Comparison of ENCODE assay signal across 8 cellular contexts in the genomic region with DNA sequence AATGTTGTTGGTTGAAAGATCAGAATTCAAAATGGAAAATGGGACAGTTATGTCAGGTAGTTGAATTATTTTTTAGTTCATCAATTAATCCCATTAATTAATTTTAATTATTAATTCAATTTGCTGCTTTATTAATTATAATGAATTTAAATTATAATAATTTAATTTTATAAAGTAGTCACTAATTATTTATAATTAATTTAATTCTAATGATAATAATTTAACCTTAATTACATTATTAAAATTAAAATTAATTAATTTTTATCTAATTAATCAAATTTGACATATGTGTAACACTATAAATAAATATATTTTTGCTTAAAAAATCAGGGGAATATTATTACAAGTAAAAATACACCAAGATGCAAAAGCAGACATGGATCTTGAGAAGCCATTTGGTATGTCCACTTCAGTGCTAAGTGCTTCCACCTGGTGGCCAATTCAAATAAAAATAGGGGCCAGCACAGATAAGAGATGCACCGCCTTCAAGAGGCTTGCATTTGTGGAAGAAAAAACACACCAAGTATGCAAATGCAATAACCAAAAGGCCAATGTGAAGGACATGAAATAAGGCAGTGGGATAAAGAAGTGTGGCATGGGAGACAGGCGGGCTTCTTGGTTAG.
A peak's percentile ranks its signal among the peaks of the same experiment; 100 is the strongest.
DNase-seq lines count a peak whose midpoint lies in the region; ATAC-seq, FAIRE-seq and TF ChIP-seq lines count a peak whose summit lies in the region.

No MANE protein-coding gene starts in this region.

- ATAC-seq in activated naive CD8-positive, alpha-beta T cell treated with anti-CD3 and anti-CD28 coated beads, Interleukin-2, amount 10 ng/mL, durations not matched to agents 7 days and 5 days (ENCODE audit: low read depth): no peak
- ATAC-seq in GM21786 (IDR thresholded peaks at IDR 0.05; ENCODE audit: unreplicated experiment): no peak

- peaks cover 80 to 95% (median 91%) of the 10 kb centered on the region in 10 experiments for H3K4me1 ChIP-seq in BLaER1 treated with 17β-estradiol and CSF1 and Interleukin-3, amounts not matched to agents 10 nM and 100 nM
- peaks cover 35% of the 10 kb centered on the region for H3K4me1 ChIP-seq in keratinocyte (ENCODE audit: control insufficient read depth, extremely low read depth, insufficient read depth, low read length)

- H3K36me3 Mint-ChIP-seq in activated naive CD8-positive, alpha-beta T cell treated with anti-CD3 and anti-CD28 coated beads, Interleukin-2, amount 10 ng/mL, durations not matched to agents 7 days and 5 days: peaks cover 29% of the 10 kb centered on the region

- no peaks in the 10 kb centered on the region for H3K27me3 Mint-ChIP-seq in activated naive CD8-positive, alpha-beta T cell treated with anti-CD3 and anti-CD28 coated beads, Interleukin-2, amount 10 ng/mL, durations not matched to agents 7 days and 5 days

- peaks cover 38 to 61% (median 58%) of the 10 kb centered on the region in 11 experiments for H3K36me3 ChIP-seq in BLaER1 treated with 17β-estradiol and CSF1 and Interleukin-3, amounts not matched to agents 10 nM and 100 nM
- H3K36me3 ChIP-seq in keratinocyte (ENCODE audit: control insufficient read depth in 2 of 2, extremely low read depth in 1 of 2, insufficient read depth in 2 of 2, low read length in 2 of 2): peaks cover 20 to 25% of the 10 kb centered on the region in 2 experiments

- no peak overlapping the region for H2AFZ ChIP-seq in keratinocyte (ENCODE audit: control insufficient read depth, low read length)

- no peaks in the 10 kb centered on the region for H3K27me3 ChIP-seq in BLaER1 treated with 17β-estradiol and CSF1 and Interleukin-3, amounts not matched to agents 10 nM and 100 nM
- no peaks in the 10 kb centered on the region for H3K27me3 ChIP-seq in keratinocyte (ENCODE audit: control insufficient read depth, extremely low read depth, insufficient read depth, low read length)

- peaks cover 46% of the 10 kb centered on the region for H3K79me2 ChIP-seq in keratinocyte (ENCODE audit: control insufficient read depth, insufficient read depth, low read length)

- TF ChIP-seq CTCF in GM12872 (IDR thresholded peaks at IDR 0.05; ENCODE audit: insufficient read depth, low read depth, low read length) (peak; percentile 49; the same call in 2 of the 3 replicates), keratinocyte (optimal IDR thresholded peaks at IDR 0.05 in 1 of 3, IDR thresholded peaks at IDR 0.05 in 1 of 3, conservative IDR thresholded peaks at IDR 0.05 in 1 of 3; ENCODE audit: extremely low read depth in 1 of 3, insufficient read depth in 2 of 3, low read length in 3 of 3) (peak; percentile 47 to 51 (median 48))

- no peaks in the 10 kb centered on the region for H3K9me3 Mint-ChIP-seq in activated naive CD8-positive, alpha-beta T cell treated with anti-CD3 and anti-CD28 coated beads, Interleukin-2, amount 10 ng/mL, durations not matched to agents 7 days and 5 days

- no peaks in the 10 kb centered on the region for H4K20me1 ChIP-seq in BLaER1 treated with 17β-estradiol and CSF1 and Interleukin-3, amounts not matched to agents 10 nM and 100 nM
- peaks cover under 1% of the 10 kb centered on the region for H4K20me1 ChIP-seq in keratinocyte (ENCODE audit: control insufficient read depth, extremely low read depth, insufficient read depth, low read length)

- peaks cover 76% of the 10 kb centered on the region for H3K4me1 Mint-ChIP-seq in activated naive CD8-positive, alpha-beta T cell treated with anti-CD3 and anti-CD28 coated beads, Interleukin-2, amount 10 ng/mL, durations not matched to agents 7 days and 5 days

- H3K4me3 Mint-ChIP-seq in activated naive CD8-positive, alpha-beta T cell treated with anti-CD3 and anti-CD28 coated beads, Interleukin-2, amount 10 ng/mL, durations not matched to agents 7 days and 5 days: peak overlapping the region; percentile 2

- H3K27ac Mint-ChIP-seq in activated naive CD8-positive, alpha-beta T cell treated with anti-CD3 and anti-CD28 coated beads, Interleukin-2, amount 10 ng/mL, durations not matched to agents 7 days and 5 days: peak overlapping the region; percentile 73

- H3K9ac ChIP-seq in BLaER1 treated with 17β-estradiol and CSF1 and Interleukin-3, amounts not matched to agents 10 nM and 100 nM: no peak overlapping the region; a peak in 1 of 22 replicates
- no peak overlapping the region for H3K9ac ChIP-seq in keratinocyte (ENCODE audit: control insufficient read depth, extremely low read depth, insufficient read depth, low read length)

- H3K9me1 ChIP-seq in keratinocyte (ENCODE audit: control insufficient read depth, extremely low read depth, insufficient read depth, low read length): no peaks in the 10 kb centered on the region

- dilution Hi-C loops in keratinocyte (cut with MboI; ENCODE audit: extremely low pct_ligation_motif_present, low sequenced_read_pairs): no loop called here

- H3K4me2 ChIP-seq in BLaER1 treated with 17β-estradiol and CSF1 and Interleukin-3, amounts not matched to agents 10 nM and 100 nM: peak overlapping the region in 6 of 11 experiments; percentile 27 to 85 (median 68); a peak in 10 of 22 replicates
- no peak overlapping the region for H3K4me2 ChIP-seq in keratinocyte (ENCODE audit: control insufficient read depth, extremely low read depth, insufficient read depth, low read depth, low read length)

- DNase-seq in NCI-H510A (lab: John Stamatoyannopoulos, UW) (peak; percentile 38), keratinocyte (ENCODE audit: low read depth, low spot score) (no peak), ureter (ENCODE audit: low spot score) (peak; percentile 41), HPDE6-E6E7 (ENCODE audit: extremely low spot score) (no peak)
- DNase-seq in activated naive CD8-positive, alpha-beta T cell treated with anti-CD3 and anti-CD28 coated beads, Interleukin-2, amount 10 ng/mL, durations not matched to agents 7 days and 5 days: no peak

- FAIRE-seq in keratinocyte (lab: Jason Lieb, UNC): peak; percentile 66

- no peak overlapping the region for H3K4me3 ChIP-seq in BLaER1 treated with 17β-estradiol and CSF1 and Interleukin-3, amounts not matched to agents 10 nM and 100 nM
- H3K4me3 ChIP-seq in keratinocyte (ENCODE audit: control insufficient read depth in 2 of 3, extremely low read depth in 1 of 3, insufficient read depth in 2 of 3, low read depth in 1 of 3, low read length in 3 of 3): no peak overlapping the region

- POLR2A ChIA-PET in activated naive CD8-positive, alpha-beta T cell treated with anti-CD3 and anti-CD28 coated beads, Interleukin-2, amount 10 ng/mL, durations not matched to agents 7 days and 5 days (lab: Charles Lee): no interaction called here

- H3K9me3 ChIP-seq in BLaER1 treated with 17β-estradiol and CSF1 and Interleukin-3, amounts not matched to agents 10 nM and 100 nM (replicated peaks in 1 of 11): peaks cover 0 to 31% (median 5%) of the 10 kb centered on the region in 11 experiments; a peak in 11 of 22 replicates
- peaks cover 3% of the 10 kb centered on the region for H3K9me3 ChIP-seq in keratinocyte (ENCODE audit: control insufficient read depth, low read depth, low read length)

- H3K27ac ChIP-seq in BLaER1 treated with 17β-estradiol and CSF1 and Interleukin-3, amounts not matched to agents 10 nM and 100 nM: peak overlapping the region in 10 of 11 experiments; percentile 29 to 99 (median 98); a peak in 17 of 22 replicates
- H3K27ac ChIP-seq in keratinocyte (ENCODE audit: control insufficient read depth, insufficient read depth, low read length): no peak overlapping the region

Comparison
In these comparisons a context has a peak if more than half of its experiments do, and no peak if none do; other contexts are left out.
1. DNase-seq: peak in NCI-H510A (single experiment) and ureter (single experiment); none in activated naive CD8-positive, alpha-beta T cell treated with anti-CD3 and anti-CD28 coated beads, Interleukin-2, amount 10 ng/mL, durations not matched to agents 7 days and 5 days (single experiment), keratinocyte (single experiment) and HPDE6-E6E7 (single experiment).